ENCODE assay signal across 1 cellular context in genomic region chr11:17098632-17099031, GRCh38.
TF ChIP-seq lines count a peak whose summit lies in the region.

No MANE protein-coding gene starts in this region.

TF ChIP-seq in HepG2, 621 proteins besides CTCF, POLR2A, EP300 and RAD21 (continued from another document):
- TF ChIP-seq ZNF318 (CRISPR knock-in tag; IDR thresholded peaks at IDR 0.05) (no peak), NBN (conservative IDR thresholded peaks at IDR 0.05) (no peak), HMGXB3 (CRISPR knock-in tag; IDR thresholded peaks at IDR 0.05; ENCODE audit: borderline replicate concordance) (no peak), SIX4 (CRISPR knock-in tag; IDR thresholded peaks at IDR 0.05) (no peak), FOXK2 (IDR thresholded peaks at IDR 0.05) (no peak), ZNF343 (CRISPR knock-in tag; IDR thresholded peaks at IDR 0.05) (no peak), FOXM1 (CRISPR knock-in tag; IDR thresholded peaks at IDR 0.05) (no peak), ZNF34 (CRISPR knock-in tag; IDR thresholded peaks at IDR 0.05; ENCODE audit: borderline replicate concordance) (no peak), ZHX2 (IDR thresholded peaks at IDR 0.05; ENCODE audit: low read depth) (no peak), ZHX2 (CRISPR knock-in tag; IDR thresholded peaks at IDR 0.05; ENCODE audit: borderline replicate concordance) (no peak), AKNA (CRISPR knock-in tag; IDR thresholded peaks at IDR 0.05; ENCODE audit: borderline replicate concordance) (no peak)
TF ChIP-seq in HepG2: peak in this region for 0.
